Comparison of ENCODE assay signal across 10 cellular contexts in genomic region chr16:56861092-56861610, GRCh38. TPM values are rescaled to one million over a fixed set of nuclear protein-coding genes. Genes with fewer than 3 reads are reported as not detected.
DNase-seq lines count a peak whose midpoint lies in the region; ATAC-seq and TF ChIP-seq lines count a peak whose summit lies in the region.
"Had no signal": no experiment of that assay in that cellular context is flagged by ENCODE, and none has a peak within 500 bp of the region (broad histone marks: within the 10 kb centered on the region; RNA-seq: fewer than 3 reads in every experiment).

No MANE protein-coding gene starts in this region.

- TF ChIP-seq POLR2A in IMR-90 (IDR thresholded peaks at IDR 0.05; ENCODE audit: low read depth, low read length): no peak

- H2BK20ac ChIP-seq in IMR-90 (ENCODE audit: low read depth, low read length): no peak overlapping the region

- H3K36me3 Mint-ChIP-seq in activated T-helper 1 cell treated with anti-CD3 and anti-CD28 coated beads, Interleukin-12 subunit alpha, Interleukin-12 subunit beta, Interleukin-2, Interleukin-4 antibody, amounts not matched to agents 30 ng/mL and 10 ng/mL and 1 ng/mL, durations not matched to agents 14 hours and 24 hours and 36 hours (ENCODE audit: low read depth): peaks cover 1% of the 10 kb centered on the region
- H3K36me3 Mint-ChIP-seq in natural killer cell treated with Interleukin-12 subunit alpha and Interleukin-12 subunit beta and Interleukin-15 and Interleukin-18, amount 100 ng/mL, for 72 hours: no peaks in the 10 kb centered on the region

- H3K36me3 ChIP-seq in DOHH2 (ENCODE audit: control insufficient read depth, low read length) (no peaks in the 10 kb centered on the region), IMR-90 (ENCODE audit: control insufficient read depth, insufficient read depth, low read length) (no peaks in the 10 kb centered on the region), PC-3 (ENCODE audit: low read depth, low read length) (no peaks in the 10 kb centered on the region)

- peak; percentile 61 for ATAC-seq in IMR-90 (ENCODE audit: low read depth)
- peak; percentile 2 to 8 for ATAC-seq in natural killer cell treated with Interleukin-12 subunit alpha and Interleukin-12 subunit beta and Interleukin-15 and Interleukin-18, amount 100 ng/mL, for 72 hours
- no peak for ATAC-seq in PC-3
- no peak for ATAC-seq in HG02763 (IDR thresholded peaks at IDR 0.05; ENCODE audit: unreplicated experiment)
- no peak for ATAC-seq in HG03571 (IDR thresholded peaks at IDR 0.05; ENCODE audit: unreplicated experiment)

- H3K4me3 Mint-ChIP-seq in activated T-helper 1 cell treated with anti-CD3 and anti-CD28 coated beads, Interleukin-12 subunit alpha, Interleukin-12 subunit beta, Interleukin-2, Interleukin-4 antibody, amounts not matched to agents 30 ng/mL and 10 ng/mL and 1 ng/mL, durations not matched to agents 14 hours and 24 hours and 36 hours: peak overlapping the region; percentile 20
- H3K4me3 Mint-ChIP-seq in natural killer cell treated with Interleukin-12 subunit alpha and Interleukin-12 subunit beta and Interleukin-15 and Interleukin-18, amount 100 ng/mL, for 72 hours: peak overlapping the region; percentile 73

- no peak for DNase-seq in IMR-90
- DNase-seq in activated T-helper 1 cell treated with anti-CD3 and anti-CD28 coated beads, Interleukin-12 subunit alpha, Interleukin-12 subunit beta, Interleukin-2, Interleukin-4 antibody, amounts not matched to agents 30 ng/mL and 10 ng/mL and 1 ng/mL, durations not matched to agents 14 hours and 24 hours and 36 hours (ENCODE audit: low spot score): no peak
- DNase-seq in natural killer cell treated with Interleukin-12 subunit alpha and Interleukin-12 subunit beta and Interleukin-15 and Interleukin-18, amount 100 ng/mL, for 72 hours (ENCODE audit: low spot score): no peak
- no peak for DNase-seq in PC-3
- DNase-seq in hepatic stellate cell (ENCODE audit: low spot score): no peak
- DNase-seq: activated effector memory CD4-positive, alpha-beta T cell treated with anti-CD3 and anti-CD28 coated beads, Interleukin-2, amount 50 U/mL, for 16 hours; HCEC 1CT had no signal

- H2AK5ac ChIP-seq in IMR-90 (ENCODE audit: low read depth, low read length): no peak overlapping the region

- H3K23ac ChIP-seq in IMR-90 (ENCODE audit: low read depth, low read length): no peak overlapping the region

- no peak for TF ChIP-seq RAD21 in IMR-90 (IDR thresholded peaks at IDR 0.05; ENCODE audit: low read length)

- no peak overlapping the region for H2AK9ac ChIP-seq in IMR-90 (replicated peaks; ENCODE audit: low read depth, low read length, poor library complexity)

- BruUV-seq in IMR-90 (replicated peaks; lab: Mats Ljungman, UMichigan) (no TSS peak), PC-3 (replicated peaks; lab: Mats Ljungman, UMichigan) (no TSS peak)

- H3K9me3 ChIP-seq in DOHH2 (ENCODE audit: control insufficient read depth, insufficient read depth, low read length) (no peaks in the 10 kb centered on the region), IMR-90 (ENCODE audit: control insufficient read depth, insufficient read depth, low read length) (no peaks in the 10 kb centered on the region), PC-3 (ENCODE audit: low read length) (no peaks in the 10 kb centered on the region)

- H3K4me2 ChIP-seq in DOHH2 (ENCODE audit: low read length) (peak overlapping the region; percentile 70), IMR-90 (ENCODE audit: low read depth, low read length) (no peak overlapping the region), PC-3 (ENCODE audit: low read length) (no peak overlapping the region)

- no peak overlapping the region for H3K4ac ChIP-seq in IMR-90 (ENCODE audit: low read depth, low read length)

- in situ Hi-C loops in IMR-90 (cut with MboI; ENCODE audit: low sequenced_read_pairs): loop anchor here (10.0 kb wide), 1 partner anchor 184 kb away; no protein-coding TSS in a partner anchor

- H3K27me3 ChIP-seq in DOHH2 (ENCODE audit: control insufficient read depth, low read length) (no peaks in the 10 kb centered on the region), IMR-90 (ENCODE audit: control insufficient read depth, insufficient read depth, low read length) (no peaks in the 10 kb centered on the region), PC-3 (ENCODE audit: low read length) (no peaks in the 10 kb centered on the region)

- no peaks in the 10 kb centered on the region for H4K20me1 ChIP-seq in DOHH2 (ENCODE audit: control insufficient read depth, insufficient read depth, low read depth, low read length)
- no peaks in the 10 kb centered on the region for H4K20me1 ChIP-seq in IMR-90 (ENCODE audit: insufficient read depth, low read length)
- H4K20me1 ChIP-seq in PC-3 (ENCODE audit: low read length): no peaks in the 10 kb centered on the region

- H3K27me3 Mint-ChIP-seq in activated T-helper 1 cell treated with anti-CD3 and anti-CD28 coated beads, Interleukin-12 subunit alpha, Interleukin-12 subunit beta, Interleukin-2, Interleukin-4 antibody, amounts not matched to agents 30 ng/mL and 10 ng/mL and 1 ng/mL, durations not matched to agents 14 hours and 24 hours and 36 hours (ENCODE audit: insufficient read depth): peaks cover 1% of the 10 kb centered on the region
- H3K27me3 Mint-ChIP-seq in natural killer cell treated with Interleukin-12 subunit alpha and Interleukin-12 subunit beta and Interleukin-15 and Interleukin-18, amount 100 ng/mL, for 72 hours: peaks cover 0 to 2% of the 10 kb centered on the region in 2 donors

- H3K9me2 ChIP-seq in DOHH2 (replicated peaks; ENCODE audit: control insufficient read depth, low read length) (no peaks in the 10 kb centered on the region), PC-3 (replicated peaks; ENCODE audit: low read length) (no peaks in the 10 kb centered on the region)

- no CpG with 5 or more reads among the region's 3 CpGs for WGBS in IMR-90 (ENCODE audit: extremely low coverage in 2 of 2, insufficient read length in 1 of 2), 2 experiments

- no peak overlapping the region; the same call in 1 of the 2 replicates for H4K5ac ChIP-seq in IMR-90 (ENCODE audit: low read depth, low read length)

- H3K4me3 ChIP-seq in DOHH2 (ENCODE audit: low read length) (peak overlapping the region; percentile 50), IMR-90 (ENCODE audit: insufficient read depth, low read depth, low read length) (no peak overlapping the region), PC-3 (ENCODE audit: low read length) (no peak overlapping the region)

- peaks cover 37% of the 10 kb centered on the region for H3K4me1 ChIP-seq in DOHH2 (ENCODE audit: control insufficient read depth, low read length)
- no peaks in the 10 kb centered on the region; the same call in 1 of the 2 replicates for H3K4me1 ChIP-seq in IMR-90 (ENCODE audit: control insufficient read depth, insufficient read depth, low read length)
- H3K4me1 ChIP-seq in PC-3 (ENCODE audit: insufficient read depth, low read length): no peaks in the 10 kb centered on the region

- H2BK15ac ChIP-seq in IMR-90 (ENCODE audit: low read depth, low read length): no peak overlapping the region

- no peaks in the 10 kb centered on the region for H3K79me1 ChIP-seq in IMR-90 (ENCODE audit: low read depth in 1 of 2, low read length in 2 of 2)

- H3K27ac ChIP-seq in DOHH2 (ENCODE audit: low read depth, low read length): peak overlapping the region; percentile 62
- no peak overlapping the region for H3K27ac ChIP-seq in IMR-90 (ENCODE audit: insufficient read depth, low read length)
- no peak overlapping the region for H3K27ac ChIP-seq in PC-3 (ENCODE audit: low read length)

- H3F3A ChIP-seq in DOHH2 (ENCODE audit: control insufficient read depth, insufficient read depth) (peaks cover 5% of the 10 kb centered on the region; the same call in 1 of the 2 replicates), PC-3 (ENCODE audit: low read length, unreplicated experiment) (no peaks in the 10 kb centered on the region)

- H4K8ac ChIP-seq in IMR-90 (ENCODE audit: low read depth in 2 of 2, low read length in 2 of 2): no peak overlapping the region

- H3K18ac ChIP-seq in IMR-90 (ENCODE audit: low read depth, low read length): no peak overlapping the region

- no peak overlapping the region for H3K14ac ChIP-seq in IMR-90 (replicated peaks; ENCODE audit: low read depth, low read length)

- no peak overlapping the region for H2BK5ac ChIP-seq in IMR-90 (ENCODE audit: low read depth, low read length, poor library complexity, severe bottlenecking)

- H3K4me1 Mint-ChIP-seq in activated T-helper 1 cell treated with anti-CD3 and anti-CD28 coated beads, Interleukin-12 subunit alpha, Interleukin-12 subunit beta, Interleukin-2, Interleukin-4 antibody, amounts not matched to agents 30 ng/mL and 10 ng/mL and 1 ng/mL, durations not matched to agents 14 hours and 24 hours and 36 hours (ENCODE audit: low read depth): peaks cover 50% of the 10 kb centered on the region
- H3K4me1 Mint-ChIP-seq in natural killer cell treated with Interleukin-12 subunit alpha and Interleukin-12 subunit beta and Interleukin-15 and Interleukin-18, amount 100 ng/mL, for 72 hours (ENCODE audit: low read depth in 2 of 2): peaks cover 41 to 52% of the 10 kb centered on the region in 2 donors

- H3K9ac ChIP-seq in IMR-90 (ENCODE audit: low read depth, low read length) (no peak overlapping the region), PC-3 (ENCODE audit: low read length) (no peak overlapping the region)

- TF ChIP-seq CTCF in DOHH2 (IDR thresholded peaks at IDR 0.05; ENCODE audit: low read depth, low read length, poor library complexity, severe bottlenecking) (no peak), IMR-90 (conservative IDR thresholded peaks at IDR 0.05; ENCODE audit: low read depth, low read length) (no peak), PC-3 (conservative IDR thresholded peaks at IDR 0.05; ENCODE audit: low read depth, low read length) (no peak)

- H3K56ac ChIP-seq in IMR-90 (ENCODE audit: extremely low read depth, insufficient read depth, low read length): no peak overlapping the region

- dilution Hi-C loops in IMR-90 (cut with HindIII; ENCODE audit: low sequenced_read_pairs, unreplicated experiment): no loop called here

- H4K91ac ChIP-seq in IMR-90 (ENCODE audit: insufficient read depth, low read depth, low read length): no peak overlapping the region

- H3K9me1 ChIP-seq in IMR-90 (ENCODE audit: insufficient read depth, low read length): peaks cover 5% of the 10 kb centered on the region; the same call in 1 of the 2 replicates

- intact Hi-C loops in IMR-90 (cut with micrococcal nuclease): no loop called here
- intact Hi-C loops in activated T-helper 1 cell treated with anti-CD3 and anti-CD28 coated beads, Interleukin-12 subunit alpha, Interleukin-12 subunit beta, Interleukin-2, Interleukin-4 antibody, amounts not matched to agents 30 ng/mL and 10 ng/mL and 1 ng/mL, durations not matched to agents 14 hours and 24 hours and 36 hours (cut with micrococcal nuclease): loop anchor here (2.0 to 10.0 kb wide), 2 partner anchors 84 to 184 kb away; no protein-coding TSS in a partner anchor
- intact Hi-C loops in PC-3 (cut with micrococcal nuclease): no loop called here

- H3K27ac Mint-ChIP-seq in activated T-helper 1 cell treated with anti-CD3 and anti-CD28 coated beads, Interleukin-12 subunit alpha, Interleukin-12 subunit beta, Interleukin-2, Interleukin-4 antibody, amounts not matched to agents 30 ng/mL and 10 ng/mL and 1 ng/mL, durations not matched to agents 14 hours and 24 hours and 36 hours: peak overlapping the region; percentile 77
- H3K27ac Mint-ChIP-seq in natural killer cell treated with Interleukin-12 subunit alpha and Interleukin-12 subunit beta and Interleukin-15 and Interleukin-18, amount 100 ng/mL, for 72 hours: peak overlapping the region; percentile 79 to 92

- no peaks in the 10 kb centered on the region for H3K9me3 Mint-ChIP-seq in activated T-helper 1 cell treated with anti-CD3 and anti-CD28 coated beads, Interleukin-12 subunit alpha, Interleukin-12 subunit beta, Interleukin-2, Interleukin-4 antibody, amounts not matched to agents 30 ng/mL and 10 ng/mL and 1 ng/mL, durations not matched to agents 14 hours and 24 hours and 36 hours
- no peaks in the 10 kb centered on the region for H3K9me3 Mint-ChIP-seq in natural killer cell treated with Interleukin-12 subunit alpha and Interleukin-12 subunit beta and Interleukin-15 and Interleukin-18, amount 100 ng/mL, for 72 hours

- H2BK120ac ChIP-seq in IMR-90 (ENCODE audit: low read depth, low read length): no peak overlapping the region

- H3K79me2 ChIP-seq in DOHH2 (ENCODE audit: control insufficient read depth, low read length) (no peaks in the 10 kb centered on the region), PC-3 (ENCODE audit: low read length) (no peaks in the 10 kb centered on the region)

- CTCF ChIA-PET in IMR-90 (lab: Yijun Ruan, JAX) (interaction anchor here (0.9 kb wide), 1 partner anchor 9 kb away, joined by 4 read pairs; no protein-coding TSS in a partner anchor), PC-3 (lab: Charles Lee) (no interaction called here)

- H2AFZ ChIP-seq in IMR-90 (replicated peaks; ENCODE audit: low read length, poor library complexity): no peak overlapping the region
- no peak overlapping the region for H2AFZ ChIP-seq in PC-3 (ENCODE audit: low read length)

- POLR2A ChIA-PET in IMR-90 (lab: Charles Lee; ENCODE audit: unreplicated experiment) (no interaction called here), PC-3 (lab: Charles Lee; ENCODE audit: unreplicated experiment) (no interaction called here)

RNA-seq across cellular contexts. Expression of gene SLC12A3, which starts 3.9 kb away (rescaled TPM):
- total RNA-seq in IMR-90 (2012; rRNA removed) (not detected in 2 replicates), PC-3 (2014; rRNA removed) (not detected in 2 replicates)
- not detected in 2 replicates for polyA plus RNA-seq in IMR-90 (2012; rRNA removed)
- not detected in 2 replicates for polyA plus RNA-seq in IMR-90 (2012; cell fraction: cytosol; rRNA removed)
- polyA plus RNA-seq in IMR-90 (2012; cell fraction: nucleus; rRNA removed; ENCODE audit: low replicate concordance): not detected in 2 replicates
- not detected in 2 replicates for total RNA-seq in activated T-helper 1 cell treated with anti-CD3 and anti-CD28 coated beads, Interleukin-12 subunit alpha, Interleukin-12 subunit beta, Interleukin-2, Interleukin-4 antibody, amounts not matched to agents 30 ng/mL and 10 ng/mL and 1 ng/mL, durations not matched to agents 14 hours and 24 hours and 36 hours
- total RNA-seq in natural killer cell treated with Interleukin-12 subunit alpha and Interleukin-12 subunit beta and Interleukin-15 and Interleukin-18, amount 100 ng/mL, for 72 hours: not detected

Comparison
In these comparisons a context has a peak if more than half of its experiments do, and no peak if none do; other contexts are left out.
1. ATAC-seq: peak in IMR-90 (single experiment) and natural killer cell treated with Interleukin-12 subunit alpha and Interleukin-12 subunit beta and Interleukin-15 and Interleukin-18, amount 100 ng/mL, for 72 hours (2 of 2); none in PC-3 (single experiment), HG02763 (single experiment) and HG03571 (single experiment).